Comparison of ENCODE assay signal across 16 cellular contexts in genomic region chr10:129627442-129627841, GRCh38.
"Had no signal": no experiment of that assay in that cellular context is flagged by ENCODE, and none has a peak within 500 bp of the region (broad histone marks: within the 10 kb centered on the region; RNA-seq: fewer than 3 reads in every experiment).

No MANE protein-coding gene starts in this region.

- H3K27me3 ChIP-seq: sigmoid colon, transverse colon had no signal

- H3K4me2 ChIP-seq: smooth muscle cell had no signal

- ATAC-seq: activated T-cell treated with anti-CD3 and anti-CD28 coated beads, Interleukin-2, amount 50 U/mL, for 4 hours; effector memory CD8-positive, alpha-beta T cell; esophagus mucosa; natural killer cell treated with Interleukin-12 subunit alpha and Interleukin-12 subunit beta and Interleukin-15 and Interleukin-18, amount 100 ng/mL, for 72 hours; stimulated activated memory B cell treated with anti-CD40 and anti-IgM and Interleukin-4, amounts not matched to agents 10 μg/mL and 1 μg/mL and 100 μg/mL, for 72 hours; T-cell had no signal

- DNase-seq: activated CD4-positive, alpha-beta T cell treated with anti-CD3 and anti-CD28 coated beads, Interleukin-2, amount 50 U/mL, for 4 hours; activated CD8-positive, alpha-beta memory T cell treated with anti-CD3 and anti-CD28 coated beads for 24 hours; activated CD8-positive, alpha-beta memory T cell treated with anti-CD3 and anti-CD28 coated beads, Interleukin-2, amount 50 U/mL, for 48 hours; activated naive CD4-positive, alpha-beta T cell; activated naive CD8-positive, alpha-beta T cell treated with anti-CD3 and anti-CD28 coated beads, Interleukin-2, amount 10 ng/mL, durations not matched to agents 7 days and 5 days; activated T-cell treated with anti-CD3 and anti-CD28 coated beads, Interleukin-2, amount 50 U/mL, for 4 hours; effector memory CD8-positive, alpha-beta T cell; midbrain; sigmoid colon; stimulated activated CD4-positive, alpha-beta T cell treated with anti-CD3 and anti-CD28 coated beads, Interleukin-15, amount 100 ng/mL, for 24 hours; T-cell; transverse colon had no signal

- H3K9me3 ChIP-seq: sigmoid colon, transverse colon had no signal

- H3K36me3 ChIP-seq: sigmoid colon, transverse colon had no signal

- H3K4me1 ChIP-seq: transverse colon had no signal

- H3K27ac ChIP-seq: sigmoid colon, transverse colon had no signal

- H3K4me3 ChIP-seq: sigmoid colon, smooth muscle cell, transverse colon had no signal
